Comparison of ENCODE assay signal across 9 cellular contexts in genomic region chr2:226002438-226002837, GRCh38.
DNase-seq lines count a peak whose midpoint lies in the region; ATAC-seq and TF ChIP-seq lines count a peak whose summit lies in the region.
"Had no signal": no experiment of that assay in that cellular context is flagged by ENCODE, and none has a peak within 500 bp of the region (broad histone marks: within the 10 kb centered on the region; RNA-seq: fewer than 3 reads in every experiment).

No MANE protein-coding gene starts in this region.

- peak overlapping the region; percentile 19; the same call in 1 of the 2 replicates for H2AFZ ChIP-seq in PC-3 (ENCODE audit: low read length)

- POLR2A ChIA-PET in activated CD8-positive, alpha-beta T cell treated with anti-CD3 and anti-CD28 coated beads for 36 hours (lab: Charles Lee): no interaction called here
- POLR2A ChIA-PET in activated CD8-positive, alpha-beta T cell treated with anti-CD3 and anti-CD28 coated beads, Interleukin-2, amount 10 ng/mL, durations not matched to agents 7 days and 5 days (lab: Charles Lee): no interaction called here
- POLR2A ChIA-PET in PC-3 (lab: Charles Lee; ENCODE audit: unreplicated experiment): no interaction called here

- no peaks in the 10 kb centered on the region for H4K20me1 ChIP-seq in PC-3 (ENCODE audit: low read length)

- no peaks in the 10 kb centered on the region for H3K9me3 Mint-ChIP-seq in activated CD8-positive, alpha-beta T cell treated with anti-CD3 and anti-CD28 coated beads for 36 hours
- no peaks in the 10 kb centered on the region for H3K9me3 Mint-ChIP-seq in activated CD8-positive, alpha-beta T cell treated with anti-CD3 and anti-CD28 coated beads, Interleukin-2, amount 10 ng/mL, durations not matched to agents 7 days and 5 days (ENCODE audit: insufficient read depth)
- H3K9me3 Mint-ChIP-seq in stimulated activated effector memory CD8-positive, alpha-beta T cell treated with anti-CD3 and anti-CD28 coated beads, Interleukin-12 subunit alpha, Interleukin-12 subunit beta, amount 100 ng/mL, for 72 hours: peaks cover 5% of the 10 kb centered on the region

- no peaks in the 10 kb centered on the region for H3F3A ChIP-seq in PC-3 (ENCODE audit: low read length, unreplicated experiment)

- peak; percentile 30 for ATAC-seq in activated CD8-positive, alpha-beta T cell treated with anti-CD3 and anti-CD28 coated beads for 36 hours
- ATAC-seq in activated CD8-positive, alpha-beta T cell treated with anti-CD3 and anti-CD28 coated beads, Interleukin-2, amount 10 ng/mL, durations not matched to agents 7 days and 5 days: no peak
- ATAC-seq in PC-3 (peak; percentile 65), HG03520 (IDR thresholded peaks at IDR 0.05; ENCODE audit: unreplicated experiment) (no peak)
- no peak for ATAC-seq in stimulated activated effector memory CD8-positive, alpha-beta T cell treated with anti-CD3 and anti-CD28 coated beads, Interleukin-12 subunit alpha, Interleukin-12 subunit beta, amount 100 ng/mL, for 72 hours

- TF ChIP-seq POLR2A in testis (IDR thresholded peaks at IDR 0.05): no peak

- TF ChIP-seq CTCF in activated CD8-positive, alpha-beta T cell treated with anti-CD3 and anti-CD28 coated beads for 36 hours (IDR thresholded peaks at IDR 0.05): no peak
- TF ChIP-seq CTCF in PC-3 (conservative IDR thresholded peaks at IDR 0.05; ENCODE audit: low read depth, low read length): no peak
- TF ChIP-seq CTCF in testis (IDR thresholded peaks at IDR 0.05): no peak

- no peaks in the 10 kb centered on the region for H3K9me2 ChIP-seq in PC-3 (replicated peaks; ENCODE audit: low read length)

- H3K4me2 ChIP-seq in PC-3 (ENCODE audit: low read length): no peak overlapping the region

- no peaks in the 10 kb centered on the region for H3K36me3 ChIP-seq in PC-3 (ENCODE audit: low read depth, low read length)
- no peaks in the 10 kb centered on the region for H3K36me3 ChIP-seq in testis (ENCODE audit: low read depth, missing control alignments)

- no peak overlapping the region for H3K4me3 ChIP-seq in PC-3 (ENCODE audit: low read length)
- H3K4me3 ChIP-seq in testis: no peak overlapping the region

- H3K27me3 ChIP-seq in PC-3 (ENCODE audit: low read length) (no peaks in the 10 kb centered on the region), testis (no peaks in the 10 kb centered on the region)

- H3K4me1 ChIP-seq in PC-3 (ENCODE audit: insufficient read depth, low read length) (peaks cover 14% of the 10 kb centered on the region), testis (no peaks in the 10 kb centered on the region)

- H3K79me2 ChIP-seq in PC-3 (ENCODE audit: low read length): no peaks in the 10 kb centered on the region

- peak overlapping the region; percentile 35; the same call in 1 of the 2 replicates for H3K9ac ChIP-seq in PC-3 (ENCODE audit: low read length)

- no peak overlapping the region for H3K4me3 Mint-ChIP-seq in activated CD8-positive, alpha-beta T cell treated with anti-CD3 and anti-CD28 coated beads for 36 hours
- H3K4me3 Mint-ChIP-seq in activated CD8-positive, alpha-beta T cell treated with anti-CD3 and anti-CD28 coated beads, Interleukin-2, amount 10 ng/mL, durations not matched to agents 7 days and 5 days: no peak overlapping the region
- no peak overlapping the region for H3K4me3 Mint-ChIP-seq in stimulated activated effector memory CD8-positive, alpha-beta T cell treated with anti-CD3 and anti-CD28 coated beads, Interleukin-12 subunit alpha, Interleukin-12 subunit beta, amount 100 ng/mL, for 72 hours
- H3K4me3 Mint-ChIP-seq: B cell had no signal

- H3K9me3 ChIP-seq in PC-3 (ENCODE audit: low read length) (no peaks in the 10 kb centered on the region), testis (no peaks in the 10 kb centered on the region)

- BruUV-seq in PC-3 (replicated peaks; lab: Mats Ljungman, UMichigan): no TSS peak

- H3K36me3 Mint-ChIP-seq in activated CD8-positive, alpha-beta T cell treated with anti-CD3 and anti-CD28 coated beads for 36 hours (ENCODE audit: low read depth): no peaks in the 10 kb centered on the region
- no peaks in the 10 kb centered on the region for H3K36me3 Mint-ChIP-seq in activated CD8-positive, alpha-beta T cell treated with anti-CD3 and anti-CD28 coated beads, Interleukin-2, amount 10 ng/mL, durations not matched to agents 7 days and 5 days (ENCODE audit: low read depth)
- H3K36me3 Mint-ChIP-seq in stimulated activated effector memory CD8-positive, alpha-beta T cell treated with anti-CD3 and anti-CD28 coated beads, Interleukin-12 subunit alpha, Interleukin-12 subunit beta, amount 100 ng/mL, for 72 hours: no peaks in the 10 kb centered on the region

- no peak for DNase-seq in activated CD8-positive, alpha-beta T cell treated with anti-CD3 and anti-CD28 coated beads for 36 hours
- DNase-seq in activated CD8-positive, alpha-beta T cell treated with anti-CD3 and anti-CD28 coated beads, Interleukin-2, amount 10 ng/mL, durations not matched to agents 7 days and 5 days: no peak
- DNase-seq in PC-3 (peak; percentile 70), foreskin melanocyte (peak; percentile 64), testis (peak; percentile 23), Ammon's horn (ENCODE audit: low spot score) (no peak)
- no peak for DNase-seq in stimulated activated effector memory CD8-positive, alpha-beta T cell treated with anti-CD3 and anti-CD28 coated beads, Interleukin-12 subunit alpha, Interleukin-12 subunit beta, amount 100 ng/mL, for 72 hours (ENCODE audit: low spot score in 2 of 2)

- H3K4me1 Mint-ChIP-seq in activated CD8-positive, alpha-beta T cell treated with anti-CD3 and anti-CD28 coated beads for 36 hours (ENCODE audit: low read depth): no peaks in the 10 kb centered on the region
- no peaks in the 10 kb centered on the region for H3K4me1 Mint-ChIP-seq in activated CD8-positive, alpha-beta T cell treated with anti-CD3 and anti-CD28 coated beads, Interleukin-2, amount 10 ng/mL, durations not matched to agents 7 days and 5 days (ENCODE audit: low read depth)
- no peaks in the 10 kb centered on the region for H3K4me1 Mint-ChIP-seq in stimulated activated effector memory CD8-positive, alpha-beta T cell treated with anti-CD3 and anti-CD28 coated beads, Interleukin-12 subunit alpha, Interleukin-12 subunit beta, amount 100 ng/mL, for 72 hours
- H3K4me1 Mint-ChIP-seq: B cell had no signal

- WGBS in testis, 2 donors: 39 to 40% methylated on average over 2 of the region's 2 CpGs

- peaks cover 4% of the 10 kb centered on the region for H3K27me3 Mint-ChIP-seq in activated CD8-positive, alpha-beta T cell treated with anti-CD3 and anti-CD28 coated beads for 36 hours
- no peaks in the 10 kb centered on the region for H3K27me3 Mint-ChIP-seq in activated CD8-positive, alpha-beta T cell treated with anti-CD3 and anti-CD28 coated beads, Interleukin-2, amount 10 ng/mL, durations not matched to agents 7 days and 5 days (ENCODE audit: low read depth)
- H3K27me3 Mint-ChIP-seq: B cell had no signal

- H3K27ac Mint-ChIP-seq in activated CD8-positive, alpha-beta T cell treated with anti-CD3 and anti-CD28 coated beads for 36 hours: no peak overlapping the region
- H3K27ac Mint-ChIP-seq in activated CD8-positive, alpha-beta T cell treated with anti-CD3 and anti-CD28 coated beads, Interleukin-2, amount 10 ng/mL, durations not matched to agents 7 days and 5 days: no peak overlapping the region
- H3K27ac Mint-ChIP-seq in stimulated activated effector memory CD8-positive, alpha-beta T cell treated with anti-CD3 and anti-CD28 coated beads, Interleukin-12 subunit alpha, Interleukin-12 subunit beta, amount 100 ng/mL, for 72 hours: no peak overlapping the region
- H3K27ac Mint-ChIP-seq: B cell had no signal

- intact Hi-C loops in activated CD8-positive, alpha-beta T cell treated with anti-CD3 and anti-CD28 coated beads for 36 hours (cut with micrococcal nuclease): no loop called here
- intact Hi-C loops in PC-3 (cut with micrococcal nuclease): no loop called here
- intact Hi-C loops in testis (cut with DNase I; ENCODE audit: low total_unique reads): no loop called here

- H3K27ac ChIP-seq in PC-3 (ENCODE audit: low read length) (peak overlapping the region; percentile 47), testis (no peak overlapping the region)

- CTCF ChIA-PET in activated CD8-positive, alpha-beta T cell treated with anti-CD3 and anti-CD28 coated beads for 36 hours (lab: Charles Lee): interaction anchor here (1.0 kb wide), 1 partner anchor 11 kb away, joined by 3 read pairs; no protein-coding TSS in a partner anchor
- CTCF ChIA-PET in activated CD8-positive, alpha-beta T cell treated with anti-CD3 and anti-CD28 coated beads, Interleukin-2, amount 10 ng/mL, durations not matched to agents 7 days and 5 days (lab: Charles Lee): no interaction called here
- CTCF ChIA-PET in PC-3 (lab: Charles Lee): no interaction called here

Comparison
In these comparisons a context has a peak if more than half of its experiments do, and no peak if none do; other contexts are left out.
1. ATAC-seq: peak in activated CD8-positive, alpha-beta T cell treated with anti-CD3 and anti-CD28 coated beads for 36 hours (single experiment) and PC-3 (single experiment); none in activated CD8-positive, alpha-beta T cell treated with anti-CD3 and anti-CD28 coated beads, Interleukin-2, amount 10 ng/mL, durations not matched to agents 7 days and 5 days (single experiment), HG03520 (single experiment) and stimulated activated effector memory CD8-positive, alpha-beta T cell treated with anti-CD3 and anti-CD28 coated beads, Interleukin-12 subunit alpha, Interleukin-12 subunit beta, amount 100 ng/mL, for 72 hours (single experiment).
2. DNase-seq: peak in PC-3 (single experiment), foreskin melanocyte (single experiment) and testis (single experiment); none in activated CD8-positive, alpha-beta T cell treated with anti-CD3 and anti-CD28 coated beads for 36 hours (single experiment), activated CD8-positive, alpha-beta T cell treated with anti-CD3 and anti-CD28 coated beads, Interleukin-2, amount 10 ng/mL, durations not matched to agents 7 days and 5 days (single experiment), stimulated activated effector memory CD8-positive, alpha-beta T cell treated with anti-CD3 and anti-CD28 coated beads, Interleukin-12 subunit alpha, Interleukin-12 subunit beta, amount 100 ng/mL, for 72 hours (0 of 2) and Ammon's horn (single experiment).